Comparison of ENCODE assay signal across 17 cellular contexts in genomic region chr4:23456864-23457263, GRCh38.
A peak's percentile ranks its signal among the peaks of the same experiment; 100 is the strongest.
DNase-seq lines count a peak whose midpoint lies in the region; ATAC-seq and TF ChIP-seq lines count a peak whose summit lies in the region.
"Had no signal": no experiment of that assay in that cellular context is flagged by ENCODE, and none has a peak within 500 bp of the region (broad histone marks: within the 10 kb centered on the region; RNA-seq: fewer than 3 reads in every experiment).

No MANE protein-coding gene starts in this region.

- H3K27ac ChIP-seq in heart left ventricle, result peak overlapping the region in 1 of 12 donors; percentile 55
- H3K27ac ChIP-seq: 22Rv1, BLaER1, C4-2B, GM23248 had no signal

- TF ChIP-seq CTCF in heart left ventricle (IDR thresholded peaks at IDR 0.05), result no peak

- H3K4me3 ChIP-seq in heart left ventricle, result no peak overlapping the region
- H3K4me3 ChIP-seq: BLaER1, GM23248 had no signal

- peaks cover 0 to 29% (median 1%) of the 10 kb centered on the region in 12 donors for H3K4me1 ChIP-seq in heart left ventricle
- H3K4me1 ChIP-seq: BLaER1, Caco-2 had no signal

- H3K36me3 ChIP-seq in heart left ventricle, result no peaks in the 10 kb centered on the region
- H3K36me3 ChIP-seq: BLaER1 had no signal

- H3K9me3 ChIP-seq in heart left ventricle, result no peaks in the 10 kb centered on the region
- H3K9me3 ChIP-seq: BLaER1, Caco-2 had no signal

- 25 to 52% (median 46%) methylated on average over 2 of the region's 2 CpGs for WGBS in heart left ventricle, 4 donors

- DNase-seq in Right ventricle myocardium inferior (ENCODE audit: missing footprints), result no peak
- no peak for DNase-seq in cardiac septum (ENCODE audit: low spot score)
- no peak for DNase-seq in heart left ventricle
- DNase-seq in left ventricle myocardium superior, result no peak
- DNase-seq: Caco-2; CD4-positive, CD25-positive, alpha-beta regulatory T cell; CD8-positive, alpha-beta T cell; DMS153; DND-41; GM23248; H9 had no signal

- ATAC-seq in Right ventricle myocardium inferior, result peak; percentile 43
- peak; percentile 45 to 68 (median 53) for ATAC-seq in heart left ventricle
- ATAC-seq in left ventricle myocardium superior, result peak; percentile 75
- ATAC-seq in GM21786 (IDR thresholded peaks at IDR 0.05; ENCODE audit: unreplicated experiment), result no peak
- no peak for ATAC-seq in HG03045 (IDR thresholded peaks at IDR 0.05; ENCODE audit: unreplicated experiment)
- ATAC-seq: CD8-positive, alpha-beta T cell; HCT116 had no signal

- TF ChIP-seq POLR2A in heart left ventricle (IDR thresholded peaks at IDR 0.05), result no peak

- intact Hi-C loops in Right ventricle myocardium inferior (cut with DNase I), result loop anchor here (10.0 kb wide), 2 partner anchors 358 to 478 kb away; no protein-coding TSS in a partner anchor
- intact Hi-C loops in cardiac septum (cut with DNase I), result no loop called here
- intact Hi-C loops in heart left ventricle (cut with DNase I), result loop anchor here in 3 of 10 donors (5.0 to 10.0 kb wide), 3 partner anchors 82 to 478 kb away; no protein-coding TSS in a partner anchor
- intact Hi-C loops in left ventricle myocardium superior (cut with micrococcal nuclease), result no loop called here

- no peaks in the 10 kb centered on the region for H3K27me3 ChIP-seq in heart left ventricle
- H3K27me3 ChIP-seq: BLaER1 had no signal

Comparison
In these comparisons a context has a peak if more than half of its experiments do, and no peak if none do; other contexts are left out.
1. ATAC-seq: peak in Right ventricle myocardium inferior (single experiment), heart left ventricle (4 of 4) and left ventricle myocardium superior (single experiment); none in GM21786 (single experiment) and HG03045 (single experiment).